In genomic region chr11:34356130-34356529, GRCh38 we compare ENCODE assay signal across 1 cellular context.
A peak's percentile ranks its signal among the peaks of the same experiment; 100 is the strongest.
TF ChIP-seq lines count a peak whose summit lies in the region.

No MANE protein-coding gene starts in this region.

TF ChIP-seq in HepG2, 621 proteins besides CTCF, POLR2A, EP300 and RAD21 (continued from another document):
- TF ChIP-seq, protein P1, sequence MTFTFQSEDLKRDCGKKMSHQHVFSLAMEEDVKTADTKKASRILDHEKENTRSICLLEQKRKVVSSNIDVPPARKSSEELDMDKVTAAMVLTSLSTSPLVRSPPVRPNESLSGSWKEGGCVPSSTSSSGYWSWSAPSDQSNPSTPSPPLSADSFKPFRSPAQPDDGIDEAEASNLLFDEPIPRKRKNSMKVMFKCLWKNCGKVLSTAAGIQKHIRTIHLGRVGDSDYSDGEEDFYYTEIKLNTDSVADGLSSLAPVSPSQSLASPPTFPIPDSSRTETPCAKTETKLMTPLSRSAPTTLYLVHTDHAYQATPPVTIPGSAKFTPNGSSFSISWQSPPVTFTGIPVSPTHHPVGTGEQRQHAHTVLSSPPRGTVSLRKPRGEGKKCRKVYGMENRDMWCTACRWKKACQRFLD (CRISPR knock-in tag; IDR thresholded peaks at IDR 0.05; ENCODE audit: borderline replicate concordance) = no peak
- no peak for TF ChIP-seq TRIM24 (CRISPR knock-in tag; IDR thresholded peaks at IDR 0.05)
- 0 out of 2 replicates have a peak, but pooled peaks have one; percentile 35 for TF ChIP-seq TARDBP (CRISPR knock-in tag; IDR thresholded peaks at IDR 0.05)
- peak; percentile 32; the same call in 1 of the 2 replicates for TF ChIP-seq SAP130 (CRISPR knock-in tag; IDR thresholded peaks at IDR 0.05; ENCODE audit: low read depth)
- TF ChIP-seq HMG20B (CRISPR knock-in tag; conservative IDR thresholded peaks at IDR 0.05) = no peak
- TF ChIP-seq, protein P2, sequence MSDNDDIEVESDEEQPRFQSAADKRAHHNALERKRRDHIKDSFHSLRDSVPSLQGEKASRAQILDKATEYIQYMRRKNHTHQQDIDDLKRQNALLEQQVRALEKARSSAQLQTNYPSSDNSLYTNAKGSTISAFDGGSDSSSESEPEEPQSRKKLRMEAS (IDR thresholded peaks at IDR 0.05) = no peak
- peak; percentile 71 for TF ChIP-seq ZNF329 (CRISPR knock-in tag; IDR thresholded peaks at IDR 0.05; ENCODE audit: low read depth)
- TF ChIP-seq ZNF644 (CRISPR knock-in tag; IDR thresholded peaks at IDR 0.05; ENCODE audit: low read depth) = 0 out of 2 replicates have a peak, but pooled peaks have one; percentile 38
- TF ChIP-seq, protein P3, sequence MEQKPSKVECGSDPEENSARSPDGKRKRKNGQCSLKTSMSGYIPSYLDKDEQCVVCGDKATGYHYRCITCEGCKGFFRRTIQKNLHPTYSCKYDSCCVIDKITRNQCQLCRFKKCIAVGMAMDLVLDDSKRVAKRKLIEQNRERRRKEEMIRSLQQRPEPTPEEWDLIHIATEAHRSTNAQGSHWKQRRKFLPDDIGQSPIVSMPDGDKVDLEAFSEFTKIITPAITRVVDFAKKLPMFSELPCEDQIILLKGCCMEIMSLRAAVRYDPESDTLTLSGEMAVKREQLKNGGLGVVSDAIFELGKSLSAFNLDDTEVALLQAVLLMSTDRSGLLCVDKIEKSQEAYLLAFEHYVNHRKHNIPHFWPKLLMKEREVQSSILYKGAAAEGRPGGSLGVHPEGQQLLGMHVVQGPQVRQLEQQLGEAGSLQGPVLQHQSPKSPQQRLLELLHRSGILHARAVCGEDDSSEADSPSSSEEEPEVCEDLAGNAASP (CRISPR knock-in tag; IDR thresholded peaks at IDR 0.05; ENCODE audit: borderline replicate concordance) = no peak
- TF ChIP-seq PRDM15 (CRISPR knock-in tag; IDR thresholded peaks at IDR 0.05) = no peak
- no peak for TF ChIP-seq ZNF251 (CRISPR knock-in tag; IDR thresholded peaks at IDR 0.05)
- no peak for TF ChIP-seq MAZ (IDR thresholded peaks at IDR 0.05; ENCODE audit: borderline replicate concordance, low read depth, low read length)
- TF ChIP-seq MAZ (CRISPR knock-in tag; IDR thresholded peaks at IDR 0.05; ENCODE audit: low read depth) = no peak
- no peak for TF ChIP-seq CBX1 (IDR thresholded peaks at IDR 0.05; ENCODE audit: low read depth)
- TF ChIP-seq ZSCAN9 (CRISPR knock-in tag; IDR thresholded peaks at IDR 0.05; ENCODE audit: borderline replicate concordance) = 0 out of 2 replicates have a peak, but pooled peaks have one; percentile 42
- TF ChIP-seq, protein P4, sequence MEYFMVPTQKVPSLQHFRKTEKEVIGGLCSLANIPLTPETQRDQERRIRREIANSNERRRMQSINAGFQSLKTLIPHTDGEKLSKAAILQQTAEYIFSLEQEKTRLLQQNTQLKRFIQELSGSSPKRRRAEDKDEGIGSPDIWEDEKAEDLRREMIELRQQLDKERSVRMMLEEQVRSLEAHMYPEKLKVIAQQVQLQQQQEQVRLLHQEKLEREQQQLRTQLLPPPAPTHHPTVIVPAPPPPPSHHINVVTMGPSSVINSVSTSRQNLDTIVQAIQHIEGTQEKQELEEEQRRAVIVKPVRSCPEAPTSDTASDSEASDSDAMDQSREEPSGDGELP (IDR thresholded peaks at IDR 0.05; ENCODE audit: borderline replicate concordance, low read depth) = peak; percentile 70; the same call in 1 of the 2 replicates
- no peak for TF ChIP-seq BHLHE40 (IDR thresholded peaks at IDR 0.05; ENCODE audit: low read length)
- TF ChIP-seq STAG1 (CRISPR knock-in tag; IDR thresholded peaks at IDR 0.05) = 0 out of 2 replicates have a peak, but pooled peaks have one; percentile 19
- TF ChIP-seq ZNF17 (CRISPR knock-in tag; IDR thresholded peaks at IDR 0.05) = no peak
- TF ChIP-seq GATAD1 (CRISPR knock-in tag; IDR thresholded peaks at IDR 0.05) = 0 out of 2 replicates have a peak, but pooled peaks have one; percentile 12
- TF ChIP-seq, protein P5, sequence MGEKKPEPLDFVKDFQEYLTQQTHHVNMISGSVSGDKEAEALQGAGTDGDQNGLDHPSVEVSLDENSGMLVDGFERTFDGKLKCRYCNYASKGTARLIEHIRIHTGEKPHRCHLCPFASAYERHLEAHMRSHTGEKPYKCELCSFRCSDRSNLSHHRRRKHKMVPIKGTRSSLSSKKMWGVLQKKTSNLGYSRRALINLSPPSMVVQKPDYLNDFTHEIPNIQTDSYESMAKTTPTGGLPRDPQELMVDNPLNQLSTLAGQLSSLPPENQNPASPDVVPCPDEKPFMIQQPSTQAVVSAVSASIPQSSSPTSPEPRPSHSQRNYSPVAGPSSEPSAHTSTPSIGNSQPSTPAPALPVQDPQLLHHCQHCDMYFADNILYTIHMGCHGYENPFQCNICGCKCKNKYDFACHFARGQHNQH (CRISPR knock-in tag; IDR thresholded peaks at IDR 0.05) = 0 out of 2 replicates have a peak, but pooled peaks have one; percentile 7
- peak in 1 of 2 experiments; percentile 25; a peak in 1 of 4 replicates for TF ChIP-seq HMGXB4 (CRISPR knock-in tag; IDR thresholded peaks at IDR 0.05; ENCODE audit: borderline replicate concordance in 1 of 2, low read depth in 1 of 2)
